1 cellular context compared by ENCODE assay signal in the genomic region with DNA sequence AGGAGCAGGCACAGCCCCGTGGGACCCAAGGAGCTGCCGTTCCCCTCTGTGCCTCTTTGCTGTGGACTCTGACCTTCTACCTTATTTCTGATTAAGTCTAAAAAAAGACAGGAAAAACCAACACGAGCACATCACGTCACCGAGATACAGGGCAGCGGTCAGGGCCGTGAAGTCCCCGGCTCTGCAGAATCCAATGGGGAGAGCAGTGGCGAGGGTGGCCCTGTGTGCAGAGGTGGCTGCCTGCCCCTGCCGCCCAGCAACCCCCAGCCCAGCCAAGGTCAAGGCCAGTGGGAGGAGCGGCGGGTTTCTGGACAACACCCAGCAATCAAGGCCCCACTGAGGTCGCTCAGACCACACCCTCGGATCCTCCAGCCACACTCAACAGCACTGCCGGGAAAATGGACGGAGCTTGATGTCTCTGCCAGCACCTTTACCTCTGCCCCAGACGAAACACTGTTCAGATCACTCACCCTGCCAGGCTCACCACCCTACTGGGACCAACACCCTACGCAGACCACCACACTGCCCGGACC.
TF ChIP-seq lines count a peak whose summit lies in the region.

No MANE protein-coding gene starts in this region.

TF ChIP-seq in HepG2, 621 proteins besides CTCF, POLR2A, EP300 and RAD21 (continues in another document):
- TF ChIP-seq SOX6 (IDR thresholded peaks at IDR 0.05) (no peak), SOX6 (CRISPR knock-in tag; IDR thresholded peaks at IDR 0.05) (peak; percentile 46; the same call in 1 of the 2 replicates), SYNCRIP (IDR thresholded peaks at IDR 0.05; ENCODE audit: insufficient read depth, low read depth, low read length) (no peak), LCORL (IDR thresholded peaks at IDR 0.05) (no peak), LCORL (CRISPR knock-in tag; IDR thresholded peaks at IDR 0.05) (0 out of 2 replicates have a peak, but pooled peaks have one; percentile 67), HHEX (CRISPR knock-in tag; IDR thresholded peaks at IDR 0.05) (no peak), PHF20 (CRISPR knock-in tag; IDR thresholded peaks at IDR 0.05) (no peak; the same call in 1 of the 2 replicates), ZBTB7B (CRISPR knock-in tag; IDR thresholded peaks at IDR 0.05) (0 out of 2 replicates have a peak, but pooled peaks have one; percentile 34), CREM (IDR thresholded peaks at IDR 0.05) (no peak), CREM (CRISPR knock-in tag; IDR thresholded peaks at IDR 0.05) (no peak), MYPOP (CRISPR knock-in tag; IDR thresholded peaks at IDR 0.05) (no peak), RELA (CRISPR knock-in tag; IDR thresholded peaks at IDR 0.05) (no peak), ZNF367 (CRISPR knock-in tag; IDR thresholded peaks at IDR 0.05; ENCODE audit: borderline replicate concordance) (no peak), ZNF136 (CRISPR knock-in tag; IDR thresholded peaks at IDR 0.05; ENCODE audit: low read depth) (no peak), CEBPG (CRISPR knock-in tag; IDR thresholded peaks at IDR 0.05) (no peak), ZFP1 (CRISPR knock-in tag; IDR thresholded peaks at IDR 0.05) (no peak), TRIM22 (IDR thresholded peaks at IDR 0.05) (no peak), ZNF598 (CRISPR knock-in tag; IDR thresholded peaks at IDR 0.05; ENCODE audit: borderline replicate concordance) (no peak), ZNF776 (CRISPR knock-in tag; IDR thresholded peaks at IDR 0.05) (peak; percentile 52; the same call in 1 of the 2 replicates), PLRG1 (conservative IDR thresholded peaks at IDR 0.05) (no peak), GPN1 (CRISPR knock-in tag; IDR thresholded peaks at IDR 0.05; ENCODE audit: borderline replicate concordance) (no peak), TGIF2 (CRISPR knock-in tag; IDR thresholded peaks at IDR 0.05) (no peak), KLF6 (CRISPR knock-in tag; IDR thresholded peaks at IDR 0.05) (no peak), KDM4B (CRISPR knock-in tag; IDR thresholded peaks at IDR 0.05) (no peak), PAXIP1 (CRISPR knock-in tag; conservative IDR thresholded peaks at IDR 0.05) (peak; percentile 65), ZNF773 (CRISPR knock-in tag; IDR thresholded peaks at IDR 0.05; ENCODE audit: borderline replicate concordance) (no peak), SALL1 (CRISPR knock-in tag; IDR thresholded peaks at IDR 0.05) (peak; percentile 66; the same call in 1 of the 2 replicates), ZNF354B (CRISPR knock-in tag; IDR thresholded peaks at IDR 0.05) (no peak), ZNF589 (CRISPR knock-in tag; conservative IDR thresholded peaks at IDR 0.05) (no peak), NR2F1 (CRISPR knock-in tag; IDR thresholded peaks at IDR 0.05) (peak; percentile 66 to 75; a peak in 2 of 4 replicates), THRA (CRISPR knock-in tag; IDR thresholded peaks at IDR 0.05; ENCODE audit: borderline replicate concordance) (peak; percentile 28; the same call in 1 of the 2 replicates), RORA (CRISPR knock-in tag; IDR thresholded peaks at IDR 0.05) (no peak), ASH2L (IDR thresholded peaks at IDR 0.05; ENCODE audit: insufficient read length, low read depth, low read length) (no peak), ZNF607 (CRISPR knock-in tag; IDR thresholded peaks at IDR 0.05; ENCODE audit: borderline replicate concordance) (no peak), CBX1 (IDR thresholded peaks at IDR 0.05; ENCODE audit: low read depth) (no peak), SRSF1 (optimal IDR thresholded peaks at IDR 0.05; ENCODE audit: low read depth, low read length) (no peak), ZMAT5 (CRISPR knock-in tag; IDR thresholded peaks at IDR 0.05; ENCODE audit: borderline replicate concordance, low read depth) (no peak), CAMTA2 (CRISPR knock-in tag; IDR thresholded peaks at IDR 0.05; ENCODE audit: borderline replicate concordance) (no peak), RBFOX2 (IDR thresholded peaks at IDR 0.05; ENCODE audit: low read depth, low read length) (no peak), NONO (IDR thresholded peaks at IDR 0.05) (no peak), NONO (CRISPR knock-in tag; conservative IDR thresholded peaks at IDR 0.05) (peak; percentile 62; the same call in 1 of the 2 replicates), SP5 (CRISPR knock-in tag; IDR thresholded peaks at IDR 0.05; ENCODE audit: borderline replicate concordance, low read depth) (peak; percentile 90), ZNF263 (CRISPR knock-in tag; IDR thresholded peaks at IDR 0.05) (0 out of 2 replicates have a peak, but pooled peaks have one; percentile 13), RXRB (CRISPR knock-in tag; IDR thresholded peaks at IDR 0.05; ENCODE audit: borderline replicate concordance) (0 out of 2 replicates have a peak, but pooled peaks have one; percentile 58), CHD2 (IDR thresholded peaks at IDR 0.05; ENCODE audit: low read depth, low read length) (no peak)
- TF ChIP-seq, protein P1, sequence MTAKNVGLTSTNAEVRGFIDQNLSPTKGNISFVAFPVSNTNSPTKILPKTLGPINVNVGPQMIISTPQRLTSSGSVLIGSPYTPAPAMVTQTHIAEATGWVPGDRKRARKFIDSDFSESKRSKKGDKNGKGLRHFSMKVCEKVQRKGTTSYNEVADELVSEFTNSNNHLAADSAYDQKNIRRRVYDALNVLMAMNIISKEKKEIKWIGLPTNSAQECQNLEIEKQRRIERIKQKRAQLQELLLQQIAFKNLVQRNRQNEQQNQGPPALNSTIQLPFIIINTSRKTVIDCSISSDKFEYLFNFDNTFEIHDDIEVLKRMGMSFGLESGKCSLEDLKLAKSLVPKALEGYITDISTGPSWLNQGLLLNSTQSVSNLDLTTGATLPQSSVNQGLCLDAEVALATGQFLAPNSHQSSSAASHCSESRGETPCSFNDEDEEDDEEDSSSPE (CRISPR knock-in tag; IDR thresholded peaks at IDR 0.05), result no peak
- TF ChIP-seq, protein P2, sequence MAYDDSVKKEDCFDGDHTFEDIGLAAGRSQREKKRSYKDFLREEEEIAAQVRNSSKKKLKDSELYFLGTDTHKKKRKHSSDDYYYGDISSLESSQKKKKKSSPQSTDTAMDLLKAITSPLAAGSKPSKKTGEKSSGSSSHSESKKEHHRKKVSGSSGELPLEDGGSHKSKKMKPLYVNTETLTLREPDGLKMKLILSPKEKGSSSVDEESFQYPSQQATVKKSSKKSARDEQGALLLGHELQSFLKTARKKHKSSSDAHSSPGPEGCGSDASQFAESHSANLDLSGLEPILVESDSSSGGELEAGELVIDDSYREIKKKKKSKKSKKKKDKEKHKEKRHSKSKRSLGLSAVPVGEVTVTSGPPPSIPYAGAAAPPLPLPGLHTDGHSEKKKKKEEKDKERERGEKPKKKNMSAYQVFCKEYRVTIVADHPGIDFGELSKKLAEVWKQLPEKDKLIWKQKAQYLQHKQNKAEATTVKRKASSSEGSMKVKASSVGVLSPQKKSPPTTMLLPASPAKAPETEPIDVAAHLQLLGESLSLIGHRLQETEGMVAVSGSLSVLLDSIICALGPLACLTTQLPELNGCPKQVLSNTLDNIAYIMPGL (CRISPR knock-in tag; IDR thresholded peaks at IDR 0.05; ENCODE audit: borderline replicate concordance in 1 of 2, low read depth in 1 of 2), result no peak
- TF ChIP-seq, protein P3, sequence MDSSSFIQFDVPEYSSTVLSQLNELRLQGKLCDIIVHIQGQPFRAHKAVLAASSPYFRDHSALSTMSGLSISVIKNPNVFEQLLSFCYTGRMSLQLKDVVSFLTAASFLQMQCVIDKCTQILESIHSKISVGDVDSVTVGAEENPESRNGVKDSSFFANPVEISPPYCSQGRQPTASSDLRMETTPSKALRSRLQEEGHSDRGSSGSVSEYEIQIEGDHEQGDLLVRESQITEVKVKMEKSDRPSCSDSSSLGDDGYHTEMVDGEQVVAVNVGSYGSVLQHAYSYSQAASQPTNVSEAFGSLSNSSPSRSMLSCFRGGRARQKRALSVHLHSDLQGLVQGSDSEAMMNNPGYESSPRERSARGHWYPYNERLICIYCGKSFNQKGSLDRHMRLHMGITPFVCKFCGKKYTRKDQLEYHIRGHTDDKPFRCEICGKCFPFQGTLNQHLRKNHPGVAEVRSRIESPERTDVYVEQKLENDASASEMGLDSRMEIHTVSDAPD (CRISPR knock-in tag; IDR thresholded peaks at IDR 0.05), result no peak
- TF ChIP-seq, protein P4, sequence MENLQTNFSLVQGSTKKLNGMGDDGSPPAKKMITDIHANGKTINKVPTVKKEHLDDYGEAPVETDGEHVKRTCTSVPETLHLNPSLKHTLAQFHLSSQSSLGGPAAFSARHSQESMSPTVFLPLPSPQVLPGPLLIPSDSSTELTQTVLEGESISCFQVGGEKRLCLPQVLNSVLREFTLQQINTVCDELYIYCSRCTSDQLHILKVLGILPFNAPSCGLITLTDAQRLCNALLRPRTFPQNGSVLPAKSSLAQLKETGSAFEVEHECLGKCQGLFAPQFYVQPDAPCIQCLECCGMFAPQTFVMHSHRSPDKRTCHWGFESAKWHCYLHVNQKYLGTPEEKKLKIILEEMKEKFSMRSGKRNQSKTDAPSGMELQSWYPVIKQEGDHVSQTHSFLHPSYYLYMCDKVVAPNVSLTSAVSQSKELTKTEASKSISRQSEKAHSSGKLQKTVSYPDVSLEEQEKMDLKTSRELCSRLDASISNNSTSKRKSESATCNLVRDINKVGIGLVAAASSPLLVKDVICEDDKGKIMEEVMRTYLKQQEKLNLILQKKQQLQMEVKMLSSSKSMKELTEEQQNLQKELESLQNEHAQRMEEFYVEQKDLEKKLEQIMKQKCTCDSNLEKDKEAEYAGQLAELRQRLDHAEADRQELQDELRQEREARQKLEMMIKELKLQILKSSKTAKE (CRISPR knock-in tag; IDR thresholded peaks at IDR 0.05; ENCODE audit: borderline replicate concordance), result peak; percentile 79
